In the genomic region with DNA sequence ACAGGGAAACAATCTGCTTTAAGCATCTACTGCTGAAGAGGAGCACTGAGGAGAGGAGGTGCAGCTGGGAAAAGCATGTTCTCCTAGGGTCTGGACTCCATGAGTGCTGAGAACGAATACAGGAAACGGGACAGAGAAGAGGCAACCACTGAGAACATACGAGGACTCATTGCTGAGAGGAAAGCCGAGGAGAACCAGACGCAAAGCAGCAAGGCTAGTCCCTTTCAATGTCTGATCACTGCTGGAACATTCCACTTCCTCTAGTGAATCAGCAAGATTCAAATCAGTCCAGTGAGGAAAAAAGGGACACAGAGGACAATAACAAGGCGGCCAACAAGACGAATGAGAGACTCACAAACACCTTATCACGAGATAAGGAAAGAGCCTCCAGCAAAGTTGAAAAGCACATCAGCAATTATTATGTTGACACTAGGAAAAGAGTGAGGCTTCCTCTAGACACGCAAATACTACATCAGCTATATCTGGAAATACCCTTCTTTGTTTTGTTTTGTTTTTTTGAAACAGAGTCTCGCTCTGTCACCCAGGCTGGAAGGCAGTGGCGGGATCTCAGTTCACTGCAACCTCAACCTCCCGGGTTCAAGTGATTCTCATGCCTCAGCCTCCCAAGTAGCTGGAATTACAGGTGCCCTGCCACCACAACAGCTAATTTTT, we compare ENCODE assay signal across 8 cellular contexts. TPM values are rescaled to one million over a fixed set of nuclear protein-coding genes. Genes with fewer than 3 reads are reported as not detected.
DNase-seq lines count a peak whose midpoint lies in the region; ATAC-seq and TF ChIP-seq lines count a peak whose summit lies in the region.

No MANE protein-coding gene starts in this region.

- H3K4me1 ChIP-seq in ovary (ENCODE audit: insufficient read depth), result no peaks in the 10 kb centered on the region

- no peaks in the 10 kb centered on the region for H3K36me3 ChIP-seq in ovary

- no peak for TF ChIP-seq POLR2A in ovary (IDR thresholded peaks at IDR 0.05)

- H3K9me3 ChIP-seq in AG04450 (ENCODE audit: control insufficient read depth, insufficient read depth, low read length) (no peaks in the 10 kb centered on the region), ovary (no peaks in the 10 kb centered on the region)

- POLR2A ChIA-PET in AG04450 (lab: Yijun Ruan, JAX), result no interaction called here

- in situ Hi-C loops in KBM-7 (cut with MboI; ENCODE audit: low pct_unique_long_range_greater_than_20kb, low sequenced_read_pairs), result no loop called here

- WGBS in ovary, 3 donors, result 48 to 66% (median 61%) methylated on average over 12 of the region's 12 CpGs

- no peak for ATAC-seq in GM18517 (IDR thresholded peaks at IDR 0.05; ENCODE audit: unreplicated experiment)
- no peak for ATAC-seq in HG02870 (IDR thresholded peaks at IDR 0.05; ENCODE audit: unreplicated experiment)

- no peaks in the 10 kb centered on the region for H3K27me3 ChIP-seq in AG04450 (ENCODE audit: control insufficient read depth, insufficient read depth, low read length)
- no peaks in the 10 kb centered on the region for H3K27me3 ChIP-seq in ovary

- TF ChIP-seq CTCF in AG04450 (IDR thresholded peaks at IDR 0.05; ENCODE audit: low read depth, low read length), result no peak
- no peak for TF ChIP-seq CTCF in coronary artery (IDR thresholded peaks at IDR 0.05)
- TF ChIP-seq CTCF in ovary (IDR thresholded peaks at IDR 0.05), result no peak

- intact Hi-C loops in ovary (cut with DNase I), result loop anchor here in 1 of 4 donors (10.0 kb wide), 1 partner anchor 56 kb away; no protein-coding TSS in a partner anchor

- CTCF ChIA-PET in AG04450 (lab: Charles Lee), result interaction anchor here (0.6 to 1.1 kb wide), 2 partner anchors 26 to 879 kb away, joined by 3 to 9 read pairs; no protein-coding TSS in a partner anchor

- no peak overlapping the region for H3K4me3 ChIP-seq in AG04450 (ENCODE audit: low read depth, low read length)
- H3K4me3 ChIP-seq in coronary artery, result no peak overlapping the region
- H3K4me3 ChIP-seq in ovary, result no peak overlapping the region

- H3K27ac ChIP-seq in AG04450 (ENCODE audit: low read depth, low read length) (peak overlapping the region; percentile 65), coronary artery (peak overlapping the region; percentile 60 to 83), ovary (no peak overlapping the region)

- DNase-seq in AG04450 (ENCODE audit: low read depth, low spot score) (no peak), KBM-7 (peak; percentile 18), coronary artery (ENCODE audit: low spot score) (no peak), mucosa of gallbladder (ENCODE audit: low spot score) (peak; percentile 20), cerebellum (ENCODE audit: low spot score) (no peak), ovary (no peak)

- no peak for TF ChIP-seq EP300 in ovary (IDR thresholded peaks at IDR 0.05)

RNA-seq across cellular contexts. Expression of gene ZZEF1, which starts 41.6 kb away (rescaled TPM):
- polyA plus RNA-seq in AG04450 (2011; rRNA removed), result 15.3 and 18.3 TPM in 2 replicates
- 74.1 and 76.2 TPM in 2 replicates for polyA minus RNA-seq in AG04450 (2011; rRNA and poly(A)+ RNA removed)
- 48.3 TPM for total RNA-seq in mucosa of gallbladder
- total RNA-seq in cerebellum, result 60.2 TPM
- 10 to 100 TPM; 36.4 to 60.8 (median 46.7) TPM for total RNA-seq in ovary
- polyA plus RNA-seq in ovary, result 10 to 100 TPM; 16.6 to 30.0 TPM

RNA-seq across cellular contexts. Expression of gene CYB5D2, which starts 41.7 kb away (rescaled TPM):
- polyA plus RNA-seq in AG04450 (2011; rRNA removed) (15.6 and 22.0 TPM in 2 replicates), ovary (10 to 100 TPM; 16.9 to 28.9 TPM)
- 14.9 and 15.6 TPM in 2 replicates for polyA minus RNA-seq in AG04450 (2011; rRNA and poly(A)+ RNA removed)
- total RNA-seq in mucosa of gallbladder (21.6 TPM), cerebellum (20.0 TPM), ovary (10 to 100 TPM; 12.2 to 38.9 (median 18.5) TPM)

Comparison
In these comparisons a context has a peak if more than half of its experiments do, and no peak if none do; other contexts are left out.
1. DNase-seq: peak in KBM-7 (single experiment) and mucosa of gallbladder (single experiment); none in AG04450 (single experiment), coronary artery (single experiment), cerebellum (single experiment) and ovary (0 of 5).
2. H3K27ac ChIP-seq: peak in AG04450 (single experiment) and coronary artery (2 of 2); none in ovary (0 of 2).